Comparison of ENCODE assay signal across 24 cellular contexts in the genomic region with DNA sequence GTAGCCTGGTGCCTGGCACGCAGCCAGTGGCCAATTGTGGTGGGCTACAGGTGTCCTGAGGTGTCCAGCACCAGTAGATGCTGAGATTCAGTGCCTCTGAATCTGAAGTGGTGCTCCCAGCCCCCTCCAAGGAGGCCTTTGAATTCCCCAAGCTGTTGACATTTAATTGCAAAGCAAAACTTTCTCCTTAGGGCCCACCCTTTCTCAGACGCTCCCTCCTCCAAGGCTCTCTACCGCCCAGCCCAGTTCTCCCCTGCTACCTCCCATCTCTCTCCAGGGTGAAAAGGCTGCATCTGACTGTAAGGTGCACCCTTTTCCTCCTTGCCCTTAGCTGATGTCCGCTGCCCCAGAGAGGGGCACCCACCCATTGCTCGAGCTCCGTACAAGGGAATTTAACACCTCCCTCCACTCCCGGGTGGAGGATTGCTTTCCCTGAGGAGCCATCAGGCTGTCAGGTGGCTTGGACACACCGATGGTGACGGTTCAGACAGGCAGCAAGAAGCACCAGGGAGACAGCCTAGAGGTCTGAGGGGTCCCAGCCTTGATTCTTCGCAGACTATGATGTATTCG. TPM values are rescaled to one million over a fixed set of nuclear protein-coding genes. Genes with fewer than 3 reads are reported as not detected.
A peak's percentile ranks its signal among the peaks of the same experiment; 100 is the strongest.
DNase-seq lines count a peak whose midpoint lies in the region; ATAC-seq and TF ChIP-seq lines count a peak whose summit lies in the region.
"Had no signal": no experiment of that assay in that cellular context is flagged by ENCODE, and none has a peak within 500 bp of the region (broad histone marks: within the 10 kb centered on the region; RNA-seq: fewer than 3 reads in every experiment).

No MANE protein-coding gene starts in this region.

- H3K4me2 ChIP-seq in trophoblast cell (ENCODE audit: low read length): no peak overlapping the region

- H2AK5ac ChIP-seq in trophoblast cell (ENCODE audit: low read length): no peak overlapping the region

- H2AFZ ChIP-seq in trophoblast cell (ENCODE audit: insufficient read depth, low read length, poor library complexity): no peak overlapping the region

- no peak for ATAC-seq in activated T-cell treated with anti-CD3 and anti-CD28 coated beads, Interleukin-2, amount 50 U/mL, for 4 hours
- no peak for ATAC-seq in gastroesophageal sphincter

- no peak for DNase-seq in activated T-cell treated with anti-CD3 and anti-CD28 coated beads, Interleukin-2, amount 50 U/mL, for 4 hours
- DNase-seq in activated T-cell treated with anti-CD3 and anti-CD28 coated beads, Interleukin-2, amount 50 U/mL, for 1 hour: no peak
- no peak for DNase-seq in NT2/D1 (ENCODE audit: low read depth, low spot score)
- DNase-seq in osteocyte (ENCODE audit: extremely low spot score, unreplicated experiment): no peak
- DNase-seq in SW 1271 (lab: John Stamatoyannopoulos, UW): no peak
- no peak for DNase-seq in trophoblast cell
- DNase-seq: activated CD4-positive, alpha-beta memory T cell treated with anti-CD3 and anti-CD28 coated beads for 36 hours; caudate nucleus; DMS79 treated with DMSO at 0.1 percent for 48 hours; NCI-H187; occipital lobe; right lobe of liver; Right ventricle myocardium superior; stimulated activated naive CD4-positive, alpha-beta T cell treated with Interleukin-2 at 50 U/mL for 16 hours; T-helper 1 cell had no signal

- no peak for TF ChIP-seq EP300 in gastroesophageal sphincter (IDR thresholded peaks at IDR 0.05)

- H3K27me3 ChIP-seq in NT2/D1 (ENCODE audit: insufficient read depth, insufficient read length): peaks cover 63% of the 10 kb centered on the region
- H3K27me3 ChIP-seq in iPS-20b (ENCODE audit: insufficient read depth, low read length): peaks cover 82% of the 10 kb centered on the region
- peaks cover 62% of the 10 kb centered on the region for H3K27me3 ChIP-seq in gastroesophageal sphincter
- H3K27me3 ChIP-seq in trophoblast cell (ENCODE audit: insufficient read depth, low read length): peaks cover 51% of the 10 kb centered on the region

- peaks cover 5% of the 10 kb centered on the region for H3K4me1 Mint-ChIP-seq in activated T-cell treated with anti-CD3 and anti-CD28 coated beads, Interleukin-2, amount 50 U/mL, for 4 hours (ENCODE audit: low read depth)
- peaks cover 4% of the 10 kb centered on the region for H3K4me1 Mint-ChIP-seq in osteocyte (ENCODE audit: unreplicated experiment)

- no peaks in the 10 kb centered on the region for H3K9me3 ChIP-seq in NT2/D1 (ENCODE audit: insufficient read depth, low read length)
- H3K9me3 ChIP-seq in iPS-20b (ENCODE audit: insufficient read depth, low read depth, low read length): no peaks in the 10 kb centered on the region
- H3K9me3 ChIP-seq in gastroesophageal sphincter: no peaks in the 10 kb centered on the region
- H3K9me3 ChIP-seq in trophoblast cell (ENCODE audit: insufficient read depth, low read depth, low read length): peaks cover 9% of the 10 kb centered on the region
- H3K9me3 ChIP-seq: right lobe of liver, tibial nerve had no signal

- no peak overlapping the region for H3K27ac ChIP-seq in iPS-20b (ENCODE audit: low read length)
- no peak overlapping the region for H3K27ac ChIP-seq in gastroesophageal sphincter
- H3K27ac ChIP-seq in trophoblast cell (ENCODE audit: low read depth, low read length): no peak overlapping the region
- H3K27ac ChIP-seq: BLaER1 treated with 17β-estradiol and CSF1 and Interleukin-3, amounts not matched to agents 10 nM and 100 nM; esophagus muscularis mucosa; right lobe of liver; tibial nerve; VCaP had no signal

- no peak overlapping the region for H2BK5ac ChIP-seq in trophoblast cell (ENCODE audit: low read depth, low read length, poor library complexity)

- WGBS in gastroesophageal sphincter (ENCODE audit: low coverage in 1 of 2), 2 donors: 38 to 80% methylated on average over 2 to 4 of the region's 11 CpGs
- WGBS in trophoblast cell (ENCODE audit: extremely low coverage, insufficient coverage, insufficient read length): no CpG with 5 or more reads among the region's 11 CpGs

- no peak overlapping the region for H2BK120ac ChIP-seq in trophoblast cell (ENCODE audit: insufficient read depth, low read length, poor library complexity)

- no peak overlapping the region for H2BK12ac ChIP-seq in trophoblast cell (ENCODE audit: low read length)

- H4K12ac ChIP-seq in trophoblast cell (ENCODE audit: low read depth, low read length): no peak overlapping the region

- H3K9ac ChIP-seq in NT2/D1 (ENCODE audit: insufficient read length, low read depth) (no peak overlapping the region), iPS-20b (ENCODE audit: low read depth, low read length) (no peak overlapping the region), trophoblast cell (ENCODE audit: low read length) (no peak overlapping the region)

- H3K27ac Mint-ChIP-seq in osteocyte (ENCODE audit: unreplicated experiment): no peak overlapping the region
- H3K27ac Mint-ChIP-seq: activated CD4-positive, alpha-beta memory T cell treated with anti-CD3 and anti-CD28 coated beads for 36 hours; activated T-cell treated with anti-CD3 and anti-CD28 coated beads, Interleukin-2, amount 50 U/mL, for 24 hours; memory B cell had no signal

- H3K79me1 ChIP-seq in trophoblast cell (ENCODE audit: low read length): peaks cover 2% of the 10 kb centered on the region

- H3K4me3 ChIP-seq in NT2/D1 (ENCODE audit: insufficient read length, low read depth) (peak overlapping the region; percentile 49), iPS-20b (ENCODE audit: low read length) (peak overlapping the region; percentile 62; the same call in 1 of the 2 replicates), gastroesophageal sphincter (no peak overlapping the region), trophoblast cell (ENCODE audit: low read depth, low read length) (no peak overlapping the region)
- H3K4me3 ChIP-seq: right lobe of liver had no signal

- H3K36me3 ChIP-seq in NT2/D1 (ENCODE audit: insufficient read depth, insufficient read length, low read length): no peaks in the 10 kb centered on the region
- H3K36me3 ChIP-seq in iPS-20b (ENCODE audit: insufficient read depth, low read depth, low read length): no peaks in the 10 kb centered on the region
- no peaks in the 10 kb centered on the region for H3K36me3 ChIP-seq in gastroesophageal sphincter
- H3K36me3 ChIP-seq in trophoblast cell (ENCODE audit: control insufficient read depth in 1 of 2, insufficient read depth in 2 of 2, low read length in 2 of 2): no peaks in the 10 kb centered on the region
- H3K36me3 ChIP-seq: BLaER1 treated with 17β-estradiol and CSF1 and Interleukin-3, amounts not matched to agents 10 nM and 100 nM; esophagus muscularis mucosa; right lobe of liver; tibial nerve had no signal

- peak overlapping the region; percentile 56 for H3K4me3 Mint-ChIP-seq in activated T-cell treated with anti-CD3 and anti-CD28 coated beads, Interleukin-2, amount 50 U/mL, for 4 hours
- H3K4me3 Mint-ChIP-seq in osteocyte (ENCODE audit: unreplicated experiment): peak overlapping the region; percentile 45

- H3K18ac ChIP-seq in trophoblast cell (ENCODE audit: low read length): no peak overlapping the region

- H4K8ac ChIP-seq in trophoblast cell (ENCODE audit: low read depth, low read length): no peak overlapping the region

- H3K79me2 ChIP-seq in trophoblast cell (ENCODE audit: control insufficient read depth, insufficient read depth, low read length, poor library complexity): peaks cover 2% of the 10 kb centered on the region

- H3K36me3 Mint-ChIP-seq in activated T-cell treated with anti-CD3 and anti-CD28 coated beads, Interleukin-2, amount 50 U/mL, for 4 hours (ENCODE audit: insufficient read depth): no peaks in the 10 kb centered on the region
- H3K36me3 Mint-ChIP-seq in osteocyte (ENCODE audit: unreplicated experiment): no peaks in the 10 kb centered on the region
- H3K36me3 Mint-ChIP-seq: activated CD4-positive, alpha-beta memory T cell treated with anti-CD3 and anti-CD28 coated beads for 36 hours; memory B cell had no signal

- H3K14ac ChIP-seq in trophoblast cell (ENCODE audit: low read length): no peak overlapping the region

- H3K27me3 Mint-ChIP-seq in activated T-cell treated with anti-CD3 and anti-CD28 coated beads, Interleukin-2, amount 50 U/mL, for 4 hours (ENCODE audit: low read depth): peaks cover 68% of the 10 kb centered on the region
- H3K27me3 Mint-ChIP-seq in osteocyte (ENCODE audit: unreplicated experiment): peaks cover 66% of the 10 kb centered on the region

- no peak overlapping the region for H4K91ac ChIP-seq in trophoblast cell (ENCODE audit: low read depth, low read length)

- no peaks in the 10 kb centered on the region for H3K9me3 Mint-ChIP-seq in activated T-cell treated with anti-CD3 and anti-CD28 coated beads, Interleukin-2, amount 50 U/mL, for 4 hours
- no peaks in the 10 kb centered on the region for H3K9me3 Mint-ChIP-seq in osteocyte (ENCODE audit: unreplicated experiment)
- H3K9me3 Mint-ChIP-seq: activated CD4-positive, alpha-beta memory T cell treated with anti-CD3 and anti-CD28 coated beads for 36 hours; activated T-cell treated with anti-CD3 and anti-CD28 coated beads, Interleukin-2, amount 50 U/mL, for 24 hours; IgD-negative memory B cell had no signal

- no peak for TF ChIP-seq POLR2A in gastroesophageal sphincter (IDR thresholded peaks at IDR 0.05)

- H3K4ac ChIP-seq in trophoblast cell (ENCODE audit: low read depth, low read length): no peak overlapping the region

- no peak for TF ChIP-seq CTCF in osteocyte (IDR thresholded peaks at IDR 0.05)
- TF ChIP-seq CTCF in gastroesophageal sphincter (IDR thresholded peaks at IDR 0.05): no peak

- no peak overlapping the region for H3K23ac ChIP-seq in trophoblast cell (ENCODE audit: low read length)

- H3K4me1 ChIP-seq in NT2/D1 (ENCODE audit: insufficient read depth, insufficient read length) (peaks cover 26% of the 10 kb centered on the region), iPS-20b (ENCODE audit: insufficient read depth, low read length) (peaks cover 4% of the 10 kb centered on the region; the same call in 1 of the 2 replicates), gastroesophageal sphincter (peaks cover 0 to 21% (median 13%) of the 10 kb centered on the region in 3 donors), trophoblast cell (ENCODE audit: control insufficient read depth in 1 of 2, insufficient read depth in 2 of 2, low read length in 2 of 2) (peaks cover 8 to 10% of the 10 kb centered on the region in 2 experiments)

RNA-seq across cellular contexts. Expression of a gene that starts 1.7 kb away (rescaled TPM):
- total RNA-seq in activated T-cell treated with anti-CD3 and anti-CD28 coated beads, Interleukin-2, amount 50 U/mL, for 4 hours: not detected
- total RNA-seq in osteocyte (0.39 and 0.97 TPM in 2 replicates), gastroesophageal sphincter (1 to 10 TPM in 1 of 4 donors, under 1 TPM in 2, not detected in 1; 0.47 to 1.0 (median 0.54) TPM)
- 1.0 and 1.2 TPM in 2 replicates for polyA plus RNA-seq in trophoblast cell (2013)
- total RNA-seq: activated CD4-positive, alpha-beta memory T cell treated with anti-CD3 and anti-CD28 coated beads for 36 hours had no signal
- polyA plus RNA-seq: IgD-negative memory B cell had no signal

Comparison
In these comparisons a context has a peak if more than half of its experiments do, and no peak if none do; other contexts are left out.
1. H3K4me3 ChIP-seq: peak in NT2/D1 (single experiment) and iPS-20b (single experiment); none in gastroesophageal sphincter (0 of 2) and trophoblast cell (single experiment).